Comparison of ENCODE assay signal across 1 cellular context in the genomic region with DNA sequence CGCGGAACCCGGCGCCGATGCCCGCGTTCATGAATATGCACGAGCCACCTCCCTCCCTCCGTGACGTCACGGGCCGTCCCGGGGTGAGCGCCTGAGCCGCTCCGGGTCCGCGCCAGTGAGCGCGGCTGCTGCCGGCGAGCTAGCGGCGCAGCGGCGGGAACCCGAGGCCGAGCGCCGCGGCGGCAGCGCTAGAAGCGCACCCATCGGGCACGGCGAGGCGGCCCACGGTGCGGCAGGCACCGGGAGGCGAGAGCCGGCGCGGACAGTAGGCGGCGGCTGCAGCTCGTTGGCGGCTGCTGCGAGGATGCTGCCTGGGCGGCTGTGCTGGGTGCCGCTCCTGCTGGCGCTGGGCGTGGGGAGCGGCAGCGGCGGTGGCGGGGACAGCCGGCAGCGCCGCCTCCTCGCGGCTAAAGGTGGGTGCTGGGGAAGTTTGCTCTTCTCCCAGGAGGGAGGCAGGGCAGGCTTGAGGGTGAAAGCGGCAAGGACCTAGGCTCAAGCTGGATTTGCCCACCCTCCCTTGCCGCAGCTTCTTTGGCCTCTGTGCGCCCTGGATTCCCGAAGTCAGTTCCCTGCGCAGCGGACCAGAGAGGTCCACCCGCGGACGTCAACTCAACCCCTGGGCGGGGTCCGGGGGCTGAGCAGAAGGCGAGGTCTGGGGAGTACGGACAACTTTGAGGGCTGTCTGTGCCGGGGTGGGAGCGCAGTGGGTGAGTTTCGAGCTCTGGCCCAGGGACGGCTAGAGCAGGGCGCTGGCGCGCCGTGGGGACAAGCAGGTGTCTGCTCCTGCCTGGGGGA.
TF ChIP-seq lines count a peak whose summit lies in the region.

A gene (plus strand): TSS at position 115 of the 795 bp plus-strand sequence.

TF ChIP-seq in GM12878, 131 proteins besides CTCF, POLR2A, EP300 and RAD21:
- TF ChIP-seq, protein P1, sequence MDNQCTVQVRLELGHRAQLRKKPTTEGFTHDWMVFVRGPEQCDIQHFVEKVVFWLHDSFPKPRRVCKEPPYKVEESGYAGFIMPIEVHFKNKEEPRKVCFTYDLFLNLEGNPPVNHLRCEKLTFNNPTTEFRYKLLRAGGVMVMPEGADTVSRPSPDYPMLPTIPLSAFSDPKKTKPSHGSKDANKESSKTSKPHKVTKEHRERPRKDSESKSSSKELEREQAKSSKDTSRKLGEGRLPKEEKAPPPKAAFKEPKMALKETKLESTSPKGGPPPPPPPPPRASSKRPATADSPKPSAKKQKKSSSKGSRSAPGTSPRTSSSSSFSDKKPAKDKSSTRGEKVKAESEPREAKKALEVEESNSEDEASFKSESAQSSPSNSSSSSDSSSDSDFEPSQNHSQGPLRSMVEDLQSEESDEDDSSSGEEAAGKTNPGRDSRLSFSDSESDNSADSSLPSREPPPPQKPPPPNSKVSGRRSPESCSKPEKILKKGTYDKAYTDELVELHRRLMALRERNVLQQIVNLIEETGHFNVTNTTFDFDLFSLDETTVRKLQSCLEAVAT (IDR thresholded peaks at IDR 0.05) = no peak
- TF ChIP-seq SUZ12 (IDR thresholded peaks at IDR 0.05; ENCODE audit: unreplicated experiment) (peak; percentile 94), NR2C1 (IDR thresholded peaks at IDR 0.05) (no peak)
TF ChIP-seq in GM12878: peak in this region for 1.
